Comparison of ENCODE assay signal across 9 cellular contexts in the genomic region with DNA sequence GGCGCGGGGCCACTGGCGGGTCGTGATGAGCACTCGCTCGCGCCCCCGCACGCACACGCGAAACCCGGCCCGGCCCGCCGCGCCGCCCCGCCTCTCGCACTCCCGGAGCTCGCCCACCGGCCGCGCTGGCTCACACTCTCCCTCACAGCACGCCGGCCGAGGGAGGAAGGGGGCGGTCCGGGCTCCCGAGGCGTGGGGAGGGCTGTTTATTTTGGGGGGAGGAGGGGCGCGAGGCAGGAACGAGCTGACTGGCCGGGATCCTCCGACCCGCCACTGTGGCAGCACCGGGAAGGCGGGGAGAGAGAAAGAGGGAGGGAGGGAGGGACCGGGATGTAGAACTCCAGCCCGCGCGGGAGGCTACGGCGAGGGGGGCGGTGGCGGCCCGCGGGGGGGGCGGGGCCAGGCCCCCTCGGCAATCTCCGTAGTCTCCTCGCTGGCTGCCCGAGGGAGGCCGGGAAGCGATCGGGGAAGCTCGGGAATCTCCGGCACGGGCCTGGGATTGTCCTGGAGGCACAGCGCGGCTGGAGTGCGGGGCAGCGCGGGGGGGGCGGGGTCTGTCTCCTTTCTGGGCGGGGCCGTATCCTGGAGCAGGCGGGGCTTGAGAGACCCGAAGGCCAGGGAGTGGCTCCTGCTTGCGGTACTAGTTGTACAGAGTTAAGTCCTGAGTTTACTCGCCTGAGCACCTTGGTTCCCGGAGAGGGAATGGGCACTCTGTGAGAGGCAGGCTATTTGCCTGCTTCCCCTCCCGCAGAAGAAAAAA. TPM values are rescaled to one million over a fixed set of nuclear protein-coding genes. Genes with fewer than 3 reads are reported as not detected.
A peak's percentile ranks its signal among the peaks of the same experiment; 100 is the strongest.
DNase-seq lines count a peak whose midpoint lies in the region; ATAC-seq, FAIRE-seq and TF ChIP-seq lines count a peak whose summit lies in the region.
"Had no signal": no experiment of that assay in that cellular context is flagged by ENCODE, and none has a peak within 500 bp of the region (broad histone marks: within the 10 kb centered on the region; RNA-seq: fewer than 3 reads in every experiment).

Gene RBFOX2, minus strand, starts transcription at position 179 of the 760 bp plus-strand sequence. CDS start 399 bp downstream, outside the sequence.

- H2BK12ac ChIP-seq in H1 (ENCODE audit: low read depth, low read length) = 0 out of 2 replicates have a peak within 1 kb of the TSS, but pooled peaks have one; percentile 23

- H3K14ac ChIP-seq in H1 (ENCODE audit: insufficient read length) = no peak within 1 kb of the TSS

- peak within 1 kb of the TSS; percentile 88; the same call in 1 of the 2 replicates for H3K27ac ChIP-seq in H1 (ENCODE audit: low read depth, low read length)

- peaks cover 8% of the 10 kb centered on the region for H3K23me2 ChIP-seq in H1 (ENCODE audit: low read depth, low read length)

- H2BK5ac ChIP-seq in H1 (ENCODE audit: low read depth, low read length) = peak within 1 kb of the TSS; percentile 60; the same call in 1 of the 2 replicates

- H3K4ac ChIP-seq in H1 (replicated peaks; ENCODE audit: insufficient read length, low read depth, low read length) = peak within 1 kb of the TSS; percentile 1

- DNase-seq in Calu3 (peak; percentile 98), HTR-8/SVneo (ENCODE audit: insufficient read length, low spot score) (peak; percentile 82), NOMO-1 treated with DMSO at 0.1 percent for 48 hours (lab: John Stamatoyannopoulos, UW; ENCODE audit: unreplicated experiment) (peak; percentile 79), H1 (ENCODE audit: low read depth in 1 of 2, low spot score in 2 of 2) (peak; percentile 84 to 99), medulla oblongata (ENCODE audit: extremely low spot score) (peak; percentile 92)
- DNase-seq in activated CD8-positive, alpha-beta memory T cell treated with anti-CD3 and anti-CD28 coated beads, Interleukin-2, amount 50 U/mL, for 4 hours = peak; percentile 78
- peak in 2 of 3 donors; percentile 18 to 61 for DNase-seq in stimulated activated CD4-positive, alpha-beta T cell treated with anti-CD3 and anti-CD28 coated beads, TNF-alpha, amount 100 ng/mL, for 1 hour (ENCODE audit: low read depth in 3 of 3, low spot score in 1 of 3)

- H2AFZ ChIP-seq in H1 (ENCODE audit: low read length) = peak within 1 kb of the TSS; percentile 87

- ATAC-seq in HG03025 (IDR thresholded peaks at IDR 0.05; ENCODE audit: low FRiP score, unreplicated experiment) = no peak

- TF ChIP-seq POLR2A in H1 (IDR thresholded peaks at IDR 0.05; ENCODE audit: control extremely low read depth in 1 of 2, low read depth in 2 of 2, low read length in 2 of 2) = no peak

- no peak for FAIRE-seq in HTR-8/SVneo (lab: Jason Lieb, UNC)
- no peak for FAIRE-seq in H1 (lab: Jason Lieb, UNC)
- FAIRE-seq: endometrium had no signal

- H3K79me1 ChIP-seq in H1 (ENCODE audit: low read depth, low read length) = no peaks in the 10 kb centered on the region

- peak within 1 kb of the TSS; percentile 88 for H3K4me2 ChIP-seq in H1 (ENCODE audit: insufficient read depth in 1 of 2, low read depth in 2 of 2, low read length in 2 of 2)

- peaks cover 0 to 9% (median 6%) of the 10 kb centered on the region in 4 experiments; a peak in 5 of 7 replicates for H3K4me1 ChIP-seq in H1 (replicated peaks in 1 of 4; ENCODE audit: control insufficient read depth in 3 of 4, insufficient read depth in 4 of 4, low read length in 3 of 4)

- intact Hi-C loops in Calu3 (cut with micrococcal nuclease; ENCODE audit: unreplicated experiment) = loop anchor here (2.0 kb wide), 1 partner anchor 36 kb away; no protein-coding TSS in a partner anchor

- no peak within 1 kb of the TSS for H2AK5ac ChIP-seq in H1 (ENCODE audit: low read depth, low read length)

- BruUV-seq in Calu3 (replicated peaks; lab: Mats Ljungman, UMichigan) = no TSS peak

- no peak for TF ChIP-seq CTCF in Calu3 (IDR thresholded peaks at IDR 0.05; ENCODE audit: unreplicated experiment)
- no peak for TF ChIP-seq CTCF in H1 (IDR thresholded peaks at IDR 0.05; ENCODE audit: control extremely low read depth in 1 of 3, insufficient read depth in 1 of 3, low read depth in 1 of 3, low read length in 3 of 3)

- peak within 1 kb of the TSS; percentile 87 to 95 (median 92) for H3K4me3 ChIP-seq in H1 (ENCODE audit: extremely low read depth in 1 of 4, insufficient read depth in 2 of 4, low read depth in 3 of 4, low read length in 4 of 4)

- no peak within 1 kb of the TSS for H3K56ac ChIP-seq in H1 (replicated peaks; ENCODE audit: insufficient read length, low read depth, low read length)

- H2BK15ac ChIP-seq in H1 (ENCODE audit: low read length) = no peak within 1 kb of the TSS

- no peaks in the 10 kb centered on the region for H3K27me3 Mint-ChIP-seq in Calu3 (ENCODE audit: unreplicated experiment)

- peaks cover 29% of the 10 kb centered on the region for H3K36me3 Mint-ChIP-seq in Calu3 (ENCODE audit: insufficient read depth, unreplicated experiment)

- peaks cover 31% of the 10 kb centered on the region for H3K4me1 Mint-ChIP-seq in Calu3 (ENCODE audit: low read depth, unreplicated experiment)

- no peak within 1 kb of the TSS for H3K23ac ChIP-seq in H1 (ENCODE audit: insufficient read length)

- H3K9me3 ChIP-seq in H1 (ENCODE audit: insufficient read depth in 2 of 2, low read depth in 1 of 2, low read length in 1 of 2) = no peaks in the 10 kb centered on the region

- 0 out of 2 replicates have a peak within 1 kb of the TSS, but pooled peaks have one; percentile 91 for H4K8ac ChIP-seq in H1 (ENCODE audit: extremely low read depth, insufficient read depth, low read length)

- no peak for TF ChIP-seq EP300 in H1 (IDR thresholded peaks at IDR 0.05; ENCODE audit: borderline replicate concordance in 1 of 2, low read depth in 2 of 2, low read length in 2 of 2)

- no peak within 1 kb of the TSS for H2BK120ac ChIP-seq in H1 (replicated peaks; ENCODE audit: low read depth, low read length)

- H2BK20ac ChIP-seq in H1 (ENCODE audit: low read length) = no peak within 1 kb of the TSS

- WGBS in H1 (ENCODE audit: extremely low coverage in 1 of 2, insufficient coverage in 1 of 2, insufficient read length in 1 of 2, insufficient replicate concordance in 2 of 2, low coverage in 1 of 2, low lambda C conversion rate in 2 of 2, missing lambda C conversion rate in 1 of 2), 2 experiments = 11% methylated on average over 8 of the region's 74 CpGs; no CpG with 5 or more reads in 1 of the 2 experiments

- H3K36me3 ChIP-seq in H1 (ENCODE audit: control insufficient read depth in 2 of 4, insufficient read depth in 4 of 4, low read length in 3 of 4) = no peaks in the 10 kb centered on the region

- peak within 1 kb of the TSS; percentile 74 for H3K27ac Mint-ChIP-seq in Calu3 (ENCODE audit: unreplicated experiment)

- H3K9me3 Mint-ChIP-seq in Calu3 (ENCODE audit: low read depth, unreplicated experiment) = no peaks in the 10 kb centered on the region

- CTCF ChIA-PET in Calu3 (lab: Charles Lee) (interaction anchor here (0.5 to 2.0 kb wide), 7 partner anchors 20 to 96 kb away, joined by 3 to 31 read pairs (median 6); no protein-coding TSS in a partner anchor), H1 (lab: Charles Lee; ENCODE audit: partially characterized antibody) (interaction anchor here (1.0 to 7.3 kb wide), 4 partner anchors 9 to 97 kb away, joined by 3 to 47 read pairs (median 7); no protein-coding TSS in a partner anchor)

- H3K79me2 ChIP-seq in H1 (ENCODE audit: control insufficient read depth in 1 of 2, insufficient read depth in 2 of 2, low read length in 2 of 2) = peaks cover 5 to 38% of the 10 kb centered on the region in 2 experiments; a peak in 3 of 4 replicates

- TF ChIP-seq RAD21 in H1 (IDR thresholded peaks at IDR 0.05 in 1 of 2, conservative IDR thresholded peaks at IDR 0.05 in 1 of 2; ENCODE audit: low read depth in 2 of 2, low read length in 2 of 2) = no peak

- peak within 1 kb of the TSS; percentile 12 for H4K5ac ChIP-seq in H1 (ENCODE audit: insufficient read length, low read depth, low read length)

- H4K91ac ChIP-seq in H1 (replicated peaks; ENCODE audit: insufficient read length, low read length) = no peak within 1 kb of the TSS

- H3K18ac ChIP-seq in H1 (ENCODE audit: extremely low read depth, low read length) = peak within 1 kb of the TSS; percentile 62

- peak within 1 kb of the TSS; percentile 87 for H3K4me3 Mint-ChIP-seq in Calu3 (ENCODE audit: low read depth, unreplicated experiment)

- H4K20me1 ChIP-seq in H1 (replicated peaks in 1 of 2; ENCODE audit: control insufficient read depth in 1 of 2, insufficient read depth in 2 of 2, low read length in 2 of 2) = no peaks in the 10 kb centered on the region

- H3K9ac ChIP-seq in H1 (replicated peaks in 1 of 4; ENCODE audit: extremely low read depth in 1 of 4, low read depth in 3 of 4, low read length in 3 of 4) = peak within 1 kb of the TSS; percentile 72 to 95 (median 82)

- POLR2A ChIA-PET in H1 (lab: Charles Lee; ENCODE audit: partially characterized antibody) = interaction anchor here (0.6 to 3.9 kb wide), 12 partner anchors 12 to 189 kb away, joined by 3 to 44 read pairs (median 3); no protein-coding TSS in a partner anchor

- H3K27me3 ChIP-seq in H1 (replicated peaks in 1 of 4; ENCODE audit: control insufficient read depth in 3 of 4, extremely low read depth in 1 of 4, insufficient read depth in 3 of 4, low read length in 3 of 4) = no peaks in the 10 kb centered on the region

TF ChIP-seq in H1, 55 proteins besides CTCF, POLR2A, EP300 and RAD21:
- no peak for TF ChIP-seq HDAC6 (IDR thresholded peaks at IDR 0.05; ENCODE audit: low read depth, low read length)
- TF ChIP-seq TAF1 (IDR thresholded peaks at IDR 0.05; ENCODE audit: low read depth, low read length) = peak; percentile 4; the same call in 1 of the 2 replicates
- TF ChIP-seq RBBP5 (IDR thresholded peaks at IDR 0.05; ENCODE audit: borderline replicate concordance, low read depth, low read length) = 0 out of 2 replicates have a peak, but pooled peaks have one; percentile 27
- TF ChIP-seq ASH2L (IDR thresholded peaks at IDR 0.05; ENCODE audit: low read length) = peak; percentile 63
- peak; percentile 87 for TF ChIP-seq PHF8 (conservative IDR thresholded peaks at IDR 0.05; ENCODE audit: low read depth, low read length)
- no peak for TF ChIP-seq RFX5 (IDR thresholded peaks at IDR 0.05; ENCODE audit: borderline replicate concordance, low read depth, low read length)

RNA-seq across cellular contexts. Expression of gene RBFOX2, which starts in this region (rescaled TPM):
- total RNA-seq in Calu3 (2022) = 63.1 and 64.1 TPM in 2 replicates
- 108 and 121 TPM in 2 replicates for total RNA-seq in H1 (2021; fragmentation: NEBNext Ultra II Directional; extraction: Animal tissue kit (Norgen Biotek cat#: 25700))
- 122 and 138 TPM in 2 replicates for polyA plus RNA-seq in H1 (2011; rRNA removed)
- 125 TPM for polyA plus RNA-seq in H1 (2011; cell fraction: cytosol; rRNA removed)
- polyA plus RNA-seq in H1 (2011; cell fraction: nucleus; rRNA removed) = 169 TPM
- 66.5 to 88.5 TPM (median 83.3 TPM) in 4 replicates for polyA plus RNA-seq in H1 (2012, experiment 1 of 2)
- polyA plus RNA-seq in H1 (2012, experiment 2 of 2) = 21.5 TPM
- 74.2 TPM for polyA plus RNA-seq in H1 (2013, experiment 1 of 2)
- 74.1 TPM for polyA plus RNA-seq in H1 (2013, experiment 2 of 2)
- polyA minus RNA-seq in H1 (2011; rRNA and poly(A)+ RNA removed) = 181 and 254 TPM in 2 replicates
- polyA minus RNA-seq in H1 (2011; cell fraction: cytosol; rRNA and poly(A)+ RNA removed) = 83.7 TPM
- 129 TPM for polyA minus RNA-seq in H1 (2011; cell fraction: nucleus; rRNA and poly(A)+ RNA removed)

Comparison
In these comparisons a context has a peak if more than half of its experiments do, and no peak if none do; other contexts are left out.
1. DNase-seq: peak in every context shown above with its lines; median percentile 98 in Calu3; 92 in medulla oblongata; 92 in H1; 82 in HTR-8/SVneo; 79 in NOMO-1 treated with DMSO at 0.1 percent for 48 hours; 78 in activated CD8-positive, alpha-beta memory T cell treated with anti-CD3 and anti-CD28 coated beads, Interleukin-2, amount 50 U/mL, for 4 hours; 40 in stimulated activated CD4-positive, alpha-beta T cell treated with anti-CD3 and anti-CD28 coated beads, TNF-alpha, amount 100 ng/mL, for 1 hour.